Comparison of ENCODE assay signal across 1 cellular context in the genomic region with DNA sequence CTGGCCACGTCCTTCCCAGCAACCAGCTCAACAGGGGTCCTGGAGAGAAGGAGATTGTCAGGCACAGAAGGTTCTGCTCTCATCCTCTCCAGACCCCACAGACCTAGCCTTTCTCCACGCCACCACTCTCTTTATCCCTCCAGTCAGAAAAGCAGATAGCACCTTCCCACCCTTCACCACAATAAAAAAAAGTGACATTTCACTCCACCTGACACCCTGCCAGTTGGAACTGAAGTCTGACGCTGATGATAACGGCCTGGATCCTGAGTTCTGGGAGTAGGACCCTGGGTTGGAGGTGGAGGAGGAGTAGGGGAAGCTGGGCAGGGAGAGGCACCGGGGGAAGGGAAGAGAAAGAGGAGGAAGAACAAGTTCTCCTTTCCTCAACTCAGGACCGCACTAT.
A peak's percentile ranks its signal among the peaks of the same experiment; 100 is the strongest.
TF ChIP-seq lines count a peak whose summit lies in the region.

No MANE protein-coding gene starts in this region.

TF ChIP-seq in K562, 482 proteins besides CTCF, POLR2A, EP300 and RAD21 (continued from another document and continues in another):
- TF ChIP-seq, protein P1, sequence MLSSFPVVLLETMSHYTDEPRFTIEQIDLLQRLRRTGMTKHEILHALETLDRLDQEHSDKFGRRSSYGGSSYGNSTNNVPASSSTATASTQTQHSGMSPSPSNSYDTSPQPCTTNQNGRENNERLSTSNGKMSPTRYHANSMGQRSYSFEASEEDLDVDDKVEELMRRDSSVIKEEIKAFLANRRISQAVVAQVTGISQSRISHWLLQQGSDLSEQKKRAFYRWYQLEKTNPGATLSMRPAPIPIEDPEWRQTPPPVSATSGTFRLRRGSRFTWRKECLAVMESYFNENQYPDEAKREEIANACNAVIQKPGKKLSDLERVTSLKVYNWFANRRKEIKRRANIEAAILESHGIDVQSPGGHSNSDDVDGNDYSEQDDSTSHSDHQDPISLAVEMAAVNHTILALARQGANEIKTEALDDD (IDR thresholded peaks at IDR 0.05) = no peak
- TF ChIP-seq ZNF311 (CRISPR knock-in tag; IDR thresholded peaks at IDR 0.05) (no peak), TOE1 (IDR thresholded peaks at IDR 0.05; ENCODE audit: borderline replicate concordance) (no peak), TOE1 (CRISPR knock-in tag; IDR thresholded peaks at IDR 0.05; ENCODE audit: borderline replicate concordance, low read depth) (no peak), TAF1 (IDR thresholded peaks at IDR 0.05; ENCODE audit: control insufficient read depth, extremely low read depth, insufficient read depth, low read length, severe bottlenecking) (no peak), BRCA1 (IDR thresholded peaks at IDR 0.05) (no peak), BRCA1 (CRISPR knock-in tag; IDR thresholded peaks at IDR 0.05) (no peak), TBL1XR1 (IDR thresholded peaks at IDR 0.05; ENCODE audit: low read length in 2 of 2) (0 out of 4 replicates have a peak, but pooled peaks of 1 of the 2 experiments have one; percentile 76), NFXL1 (CRISPR knock-in tag; IDR thresholded peaks at IDR 0.05) (no peak), DPF2 (IDR thresholded peaks at IDR 0.05) (peak; percentile 74), NR3C1 (CRISPR knock-in tag; IDR thresholded peaks at IDR 0.05) (no peak), SAFB2 (IDR thresholded peaks at IDR 0.05; ENCODE audit: borderline replicate concordance, low read depth, low read length, severe bottlenecking) (no peak), NR2F6 (CRISPR knock-in tag; IDR thresholded peaks at IDR 0.05) (no peak), KDM1A (IDR thresholded peaks at IDR 0.05) (peak in 1 of 2 experiments; percentile 60; a peak in 2 of 4 replicates), MCM2 (IDR thresholded peaks at IDR 0.05; ENCODE audit: low read depth) (no peak), SMAD1 (IDR thresholded peaks at IDR 0.05; ENCODE audit: low read depth, low read length, partially characterized antibody) (no peak), CSDE1 (IDR thresholded peaks at IDR 0.05) (no peak), RCOR1 (IDR thresholded peaks at IDR 0.05; ENCODE audit: borderline replicate concordance in 1 of 2, low read depth in 2 of 2, low read length in 2 of 2) (peak; percentile 52 to 74; a peak in 2 of 4 replicates), RUNX1 (IDR thresholded peaks at IDR 0.05; ENCODE audit: low read depth) (no peak), EP400 (IDR thresholded peaks at IDR 0.05) (no peak), MCM5 (IDR thresholded peaks at IDR 0.05; ENCODE audit: low read depth) (no peak), RBM39 (optimal IDR thresholded peaks at IDR 0.05; ENCODE audit: low read depth, low read length) (no peak), KAT8 (IDR thresholded peaks at IDR 0.05; ENCODE audit: low read depth) (no peak), ZNF444 (CRISPR knock-in tag; IDR thresholded peaks at IDR 0.05) (no peak), MAFG (tag; conservative IDR thresholded peaks at IDR 0.05) (peak; percentile 44; the same call in 1 of the 2 replicates), ARNT (IDR thresholded peaks at IDR 0.05) (no peak), HLTF (IDR thresholded peaks at IDR 0.05) (no peak), NCOA4 (IDR thresholded peaks at IDR 0.05; ENCODE audit: partially characterized antibody) (no peak), ZNF140 (CRISPR knock-in tag; IDR thresholded peaks at IDR 0.05) (no peak), SREBF2 (CRISPR knock-in tag; IDR thresholded peaks at IDR 0.05) (no peak), ZNF384 (IDR thresholded peaks at IDR 0.05; ENCODE audit: low read depth, low read length) (peak; percentile 81), NFYB (IDR thresholded peaks at IDR 0.05; ENCODE audit: extremely low read depth, insufficient read length) (no peak), KLF13 (tag; IDR thresholded peaks at IDR 0.05; ENCODE audit: borderline replicate concordance, low read depth) (no peak), HMGN3 (IDR thresholded peaks at IDR 0.05; ENCODE audit: borderline replicate concordance, extremely low read depth, insufficient read length, low read depth, low read length) (peak; percentile 10), HNRNPH1 (optimal IDR thresholded peaks at IDR 0.05; ENCODE audit: low read depth, low read length) (no peak), SNIP1 (IDR thresholded peaks at IDR 0.05; ENCODE audit: low read depth) (no peak), ZNF316 (IDR thresholded peaks at IDR 0.05) (0 out of 2 replicates have a peak, but pooled peaks have one; percentile 8), ZNF778 (CRISPR knock-in tag; IDR thresholded peaks at IDR 0.05) (no peak), HIVEP1 (CRISPR knock-in tag; IDR thresholded peaks at IDR 0.05) (no peak), CC2D1A (IDR thresholded peaks at IDR 0.05) (peak; percentile 3; the same call in 1 of the 2 replicates), ATF7 (IDR thresholded peaks at IDR 0.05) (no peak), DMBX1 (CRISPR knock-in tag; IDR thresholded peaks at IDR 0.05; ENCODE audit: borderline replicate concordance) (no peak), CTBP1 (IDR thresholded peaks at IDR 0.05; ENCODE audit: borderline replicate concordance) (peak; percentile 44; the same call in 1 of the 2 replicates), HDGF (IDR thresholded peaks at IDR 0.05) (no peak), RBM17 (IDR thresholded peaks at IDR 0.05; ENCODE audit: borderline replicate concordance, low read depth, low read length) (no peak), FOXA1 (IDR thresholded peaks at IDR 0.05; ENCODE audit: borderline replicate concordance) (no peak), SIN3A (IDR thresholded peaks at IDR 0.05; ENCODE audit: borderline replicate concordance in 2 of 2, control insufficient read depth in 1 of 2, low read depth in 2 of 2, low read length in 2 of 2) (no peak), ZBTB8A (IDR thresholded peaks at IDR 0.05; ENCODE audit: partially characterized antibody) (no peak)
- TF ChIP-seq, protein P2, sequence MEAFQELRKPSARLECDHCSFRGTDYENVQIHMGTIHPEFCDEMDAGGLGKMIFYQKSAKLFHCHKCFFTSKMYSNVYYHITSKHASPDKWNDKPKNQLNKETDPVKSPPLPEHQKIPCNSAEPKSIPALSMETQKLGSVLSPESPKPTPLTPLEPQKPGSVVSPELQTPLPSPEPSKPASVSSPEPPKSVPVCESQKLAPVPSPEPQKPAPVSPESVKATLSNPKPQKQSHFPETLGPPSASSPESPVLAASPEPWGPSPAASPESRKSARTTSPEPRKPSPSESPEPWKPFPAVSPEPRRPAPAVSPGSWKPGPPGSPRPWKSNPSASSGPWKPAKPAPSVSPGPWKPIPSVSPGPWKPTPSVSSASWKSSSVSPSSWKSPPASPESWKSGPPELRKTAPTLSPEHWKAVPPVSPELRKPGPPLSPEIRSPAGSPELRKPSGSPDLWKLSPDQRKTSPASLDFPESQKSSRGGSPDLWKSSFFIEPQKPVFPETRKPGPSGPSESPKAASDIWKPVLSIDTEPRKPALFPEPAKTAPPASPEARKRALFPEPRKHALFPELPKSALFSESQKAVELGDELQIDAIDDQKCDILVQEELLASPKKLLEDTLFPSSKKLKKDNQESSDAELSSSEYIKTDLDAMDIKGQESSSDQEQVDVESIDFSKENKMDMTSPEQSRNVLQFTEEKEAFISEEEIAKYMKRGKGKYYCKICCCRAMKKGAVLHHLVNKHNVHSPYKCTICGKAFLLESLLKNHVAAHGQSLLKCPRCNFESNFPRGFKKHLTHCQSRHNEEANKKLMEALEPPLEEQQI (IDR thresholded peaks at IDR 0.05) = no peak
- TF ChIP-seq, protein P3, sequence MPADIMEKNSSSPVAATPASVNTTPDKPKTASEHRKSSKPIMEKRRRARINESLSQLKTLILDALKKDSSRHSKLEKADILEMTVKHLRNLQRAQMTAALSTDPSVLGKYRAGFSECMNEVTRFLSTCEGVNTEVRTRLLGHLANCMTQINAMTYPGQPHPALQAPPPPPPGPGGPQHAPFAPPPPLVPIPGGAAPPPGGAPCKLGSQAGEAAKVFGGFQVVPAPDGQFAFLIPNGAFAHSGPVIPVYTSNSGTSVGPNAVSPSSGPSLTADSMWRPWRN (IDR thresholded peaks at IDR 0.05; ENCODE audit: low read depth) = no peak
- TF ChIP-seq, protein P4, sequence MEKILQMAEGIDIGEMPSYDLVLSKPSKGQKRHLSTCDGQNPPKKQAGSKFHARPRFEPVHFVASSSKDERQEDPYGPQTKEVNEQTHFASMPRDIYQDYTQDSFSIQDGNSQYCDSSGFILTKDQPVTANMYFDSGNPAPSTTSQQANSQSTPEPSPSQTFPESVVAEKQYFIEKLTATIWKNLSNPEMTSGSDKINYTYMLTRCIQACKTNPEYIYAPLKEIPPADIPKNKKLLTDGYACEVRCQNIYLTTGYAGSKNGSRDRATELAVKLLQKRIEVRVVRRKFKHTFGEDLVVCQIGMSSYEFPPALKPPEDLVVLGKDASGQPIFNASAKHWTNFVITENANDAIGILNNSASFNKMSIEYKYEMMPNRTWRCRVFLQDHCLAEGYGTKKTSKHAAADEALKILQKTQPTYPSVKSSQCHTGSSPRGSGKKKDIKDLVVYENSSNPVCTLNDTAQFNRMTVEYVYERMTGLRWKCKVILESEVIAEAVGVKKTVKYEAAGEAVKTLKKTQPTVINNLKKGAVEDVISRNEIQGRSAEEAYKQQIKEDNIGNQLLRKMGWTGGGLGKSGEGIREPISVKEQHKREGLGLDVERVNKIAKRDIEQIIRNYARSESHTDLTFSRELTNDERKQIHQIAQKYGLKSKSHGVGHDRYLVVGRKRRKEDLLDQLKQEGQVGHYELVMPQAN (IDR thresholded peaks at IDR 0.05; ENCODE audit: borderline replicate concordance) = 0 out of 2 replicates have a peak, but pooled peaks have one; percentile 12
- TF ChIP-seq, protein P5, sequence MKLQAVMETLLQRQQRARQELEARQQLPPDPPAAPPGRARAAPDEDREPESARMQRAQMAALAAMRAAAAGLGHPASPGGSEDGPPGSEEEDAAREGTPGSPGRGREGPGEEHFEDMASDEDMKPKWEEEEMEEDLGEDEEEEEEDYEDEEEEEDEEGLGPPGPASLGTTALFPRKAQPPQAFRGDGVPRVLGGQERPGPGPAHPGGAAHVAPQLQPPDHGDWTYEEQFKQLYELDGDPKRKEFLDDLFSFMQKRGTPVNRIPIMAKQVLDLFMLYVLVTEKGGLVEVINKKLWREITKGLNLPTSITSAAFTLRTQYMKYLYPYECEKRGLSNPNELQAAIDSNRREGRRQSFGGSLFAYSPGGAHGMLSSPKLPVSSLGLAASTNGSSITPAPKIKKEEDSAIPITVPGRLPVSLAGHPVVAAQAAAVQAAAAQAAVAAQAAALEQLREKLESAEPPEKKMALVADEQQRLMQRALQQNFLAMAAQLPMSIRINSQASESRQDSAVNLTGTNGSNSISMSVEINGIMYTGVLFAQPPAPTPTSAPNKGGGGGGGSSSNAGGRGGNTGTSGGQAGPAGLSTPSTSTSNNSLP (IDR thresholded peaks at IDR 0.05; ENCODE audit: borderline replicate concordance, low read depth, low read length) = no peak
- TF ChIP-seq, protein P6, sequence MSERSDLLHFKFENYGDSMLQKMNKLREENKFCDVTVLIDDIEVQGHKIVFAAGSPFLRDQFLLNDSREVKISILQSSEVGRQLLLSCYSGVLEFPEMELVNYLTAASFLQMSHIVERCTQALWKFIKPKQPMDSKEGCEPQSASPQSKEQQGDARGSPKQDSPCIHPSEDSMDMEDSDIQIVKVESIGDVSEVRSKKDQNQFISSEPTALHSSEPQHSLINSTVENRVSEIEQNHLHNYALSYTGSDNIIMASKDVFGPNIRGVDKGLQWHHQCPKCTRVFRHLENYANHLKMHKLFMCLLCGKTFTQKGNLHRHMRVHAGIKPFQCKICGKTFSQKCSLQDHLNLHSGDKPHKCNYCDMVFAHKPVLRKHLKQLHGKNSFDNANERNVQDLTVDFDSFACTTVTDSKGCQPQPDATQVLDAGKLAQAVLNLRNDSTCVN (CRISPR knock-in tag; IDR thresholded peaks at IDR 0.05) = no peak
- TF ChIP-seq, protein P7, sequence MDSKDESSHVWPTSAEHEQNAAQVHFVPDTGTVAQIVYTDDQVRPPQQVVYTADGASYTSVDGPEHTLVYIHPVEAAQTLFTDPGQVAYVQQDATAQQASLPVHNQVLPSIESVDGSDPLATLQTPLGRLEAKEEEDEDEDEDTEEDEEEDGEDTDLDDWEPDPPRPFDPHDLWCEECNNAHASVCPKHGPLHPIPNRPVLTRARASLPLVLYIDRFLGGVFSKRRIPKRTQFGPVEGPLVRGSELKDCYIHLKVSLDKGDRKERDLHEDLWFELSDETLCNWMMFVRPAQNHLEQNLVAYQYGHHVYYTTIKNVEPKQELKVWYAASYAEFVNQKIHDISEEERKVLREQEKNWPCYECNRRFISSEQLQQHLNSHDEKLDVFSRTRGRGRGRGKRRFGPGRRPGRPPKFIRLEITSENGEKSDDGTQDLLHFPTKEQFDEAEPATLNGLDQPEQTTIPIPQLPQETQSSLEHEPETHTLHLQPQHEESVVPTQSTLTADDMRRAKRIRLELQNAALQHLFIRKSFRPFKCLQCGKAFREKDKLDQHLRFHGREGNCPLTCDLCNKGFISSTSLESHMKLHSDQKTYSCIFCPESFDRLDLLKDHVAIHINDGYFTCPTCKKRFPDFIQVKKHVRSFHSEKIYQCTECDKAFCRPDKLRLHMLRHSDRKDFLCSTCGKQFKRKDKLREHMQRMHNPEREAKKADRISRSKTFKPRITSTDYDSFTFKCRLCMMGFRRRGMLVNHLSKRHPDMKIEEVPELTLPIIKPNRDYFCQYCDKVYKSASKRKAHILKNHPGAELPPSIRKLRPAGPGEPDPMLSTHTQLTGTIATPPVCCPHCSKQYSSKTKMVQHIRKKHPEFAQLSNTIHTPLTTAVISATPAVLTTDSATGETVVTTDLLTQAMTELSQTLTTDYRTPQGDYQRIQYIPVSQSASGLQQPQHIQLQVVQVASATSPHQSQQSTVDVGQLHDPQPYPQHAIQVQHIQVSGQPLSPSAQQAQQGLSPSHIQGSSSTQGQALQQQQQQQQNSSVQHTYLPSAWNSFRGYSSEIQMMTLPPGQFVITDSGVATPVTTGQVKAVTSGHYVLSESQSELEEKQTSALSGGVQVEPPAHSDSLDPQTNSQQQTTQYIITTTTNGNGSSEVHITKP (IDR thresholded peaks at IDR 0.05; ENCODE audit: partially characterized antibody) = no peak
- TF ChIP-seq, protein P8, sequence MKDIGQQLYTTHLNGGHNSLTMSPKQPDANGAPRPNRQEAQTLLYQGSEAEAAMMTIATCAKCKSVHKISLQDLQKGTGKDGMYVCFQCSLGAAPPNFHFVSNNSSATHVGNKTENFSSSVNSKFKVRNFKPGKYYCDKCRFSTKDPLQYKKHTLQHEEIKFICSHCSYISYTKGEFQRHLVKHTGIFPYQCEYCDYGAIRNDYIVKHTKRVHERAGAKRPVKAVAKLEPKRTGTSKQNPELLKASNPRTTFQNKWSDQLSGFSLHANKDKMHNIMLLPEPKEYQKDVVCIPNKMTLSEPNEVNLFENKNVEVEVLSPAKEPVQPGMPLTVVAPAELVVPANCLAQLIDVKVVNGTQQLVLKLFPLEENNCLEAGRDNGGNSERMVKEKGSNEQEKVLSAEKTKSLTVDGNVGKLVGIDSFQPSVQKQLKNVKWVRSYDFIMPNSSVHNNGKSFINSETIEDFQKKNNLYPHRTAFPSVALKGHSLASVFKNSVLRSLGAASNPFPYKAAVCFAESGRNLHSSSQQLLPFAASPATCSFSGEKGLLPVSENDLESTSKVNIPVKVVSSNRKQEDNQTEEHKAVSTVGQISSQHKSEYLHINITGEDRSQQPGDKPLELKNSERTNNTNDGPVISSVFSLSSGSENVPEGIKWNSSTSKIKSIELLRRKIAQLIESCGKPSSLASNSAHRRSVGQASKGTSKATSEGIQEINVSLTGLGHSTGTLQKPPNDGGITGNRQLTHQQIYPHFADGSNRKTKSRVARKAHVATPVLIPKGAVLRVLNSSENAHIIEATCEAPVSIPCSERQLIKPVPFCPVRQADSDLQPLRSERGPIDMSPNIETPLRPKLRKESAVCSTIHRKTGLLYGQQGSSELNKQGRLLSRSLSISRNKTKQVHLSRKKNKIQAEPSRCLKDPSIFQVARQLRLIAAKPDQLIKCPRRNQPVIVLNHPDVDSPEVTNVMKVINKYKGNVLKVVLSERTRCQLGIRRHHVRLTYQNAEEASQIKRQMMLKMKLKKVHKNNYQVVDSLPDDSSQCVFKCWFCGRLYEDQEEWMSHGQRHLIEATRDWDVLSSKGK (CRISPR knock-in tag; IDR thresholded peaks at IDR 0.05) = no peak
